ENCODE assay signal across 12 cellular contexts in the genomic region with DNA sequence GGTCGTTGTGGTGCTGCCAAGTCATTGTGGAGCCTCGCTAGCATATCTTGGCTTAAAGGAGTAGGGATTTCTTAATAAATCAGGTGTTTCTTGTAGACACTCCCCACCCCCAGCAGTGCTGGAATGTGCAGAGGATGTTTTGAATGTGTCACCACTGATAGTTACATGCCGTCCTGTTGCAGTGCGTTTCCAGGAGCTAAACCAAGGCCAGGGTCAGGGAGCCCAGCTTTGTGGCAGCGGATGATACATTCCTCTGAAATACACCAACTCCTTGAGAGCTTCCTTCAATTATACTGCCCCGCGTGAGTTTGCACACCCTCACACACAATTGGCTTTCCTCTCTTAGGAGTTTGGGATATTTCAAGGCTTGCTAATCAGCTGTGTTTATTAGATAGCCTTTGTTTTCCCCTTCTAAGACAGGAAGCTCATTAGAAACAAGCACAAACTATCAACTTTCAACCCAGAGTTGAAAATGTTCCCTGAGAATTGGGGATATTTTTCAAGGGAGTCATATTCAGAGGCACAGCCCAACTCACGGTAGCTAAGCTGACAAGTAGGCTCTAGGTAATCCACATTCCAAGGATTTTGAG.
A peak's percentile ranks its signal among the peaks of the same experiment; 100 is the strongest.
DNase-seq lines count a peak whose midpoint lies in the region; ATAC-seq and TF ChIP-seq lines count a peak whose summit lies in the region.
"Had no signal": no experiment of that assay in that cellular context is flagged by ENCODE, and none has a peak within 500 bp of the region (broad histone marks: within the 10 kb centered on the region; RNA-seq: fewer than 3 reads in every experiment).

No MANE protein-coding gene starts in this region.

- no peak overlapping the region for H3K27ac Mint-ChIP-seq in activated CD4-positive, alpha-beta memory T cell treated with anti-CD3 and anti-CD28 coated beads, Interleukin-2, amount 10 ng/mL, durations not matched to agents 7 days and 5 days
- H3K27ac Mint-ChIP-seq in naive thymus-derived CD8-positive, alpha-beta T cell, result no peak overlapping the region
- H3K27ac Mint-ChIP-seq: activated naive CD8-positive, alpha-beta T cell; progenitor cell of endocrine pancreas had no signal

- DNase-seq in PC-9 (peak; percentile 11 to 81), fibroblast of mammary gland (ENCODE audit: low read depth) (peak; percentile 53), lung (ENCODE audit: low spot score) (no peak), T-helper 9 cell (no peak)
- no peak for DNase-seq in activated CD4-positive, alpha-beta memory T cell treated with anti-CD3 and anti-CD28 coated beads, Interleukin-2, amount 10 ng/mL, durations not matched to agents 7 days and 5 days
- no peak for DNase-seq in naive thymus-derived CD8-positive, alpha-beta T cell
- DNase-seq: GF-D8, NCI-H446 treated with DMSO at 0.1 percent for 48 hours had no signal

- no peaks in the 10 kb centered on the region for H3K9me3 Mint-ChIP-seq in activated CD4-positive, alpha-beta memory T cell treated with anti-CD3 and anti-CD28 coated beads, Interleukin-2, amount 10 ng/mL, durations not matched to agents 7 days and 5 days
- no peaks in the 10 kb centered on the region for H3K9me3 Mint-ChIP-seq in naive thymus-derived CD8-positive, alpha-beta T cell

- peaks cover 8% of the 10 kb centered on the region for H3K27me3 Mint-ChIP-seq in activated CD4-positive, alpha-beta memory T cell treated with anti-CD3 and anti-CD28 coated beads, Interleukin-2, amount 10 ng/mL, durations not matched to agents 7 days and 5 days
- H3K27me3 Mint-ChIP-seq in naive thymus-derived CD8-positive, alpha-beta T cell, result peaks cover 0 to 8% (median 0%) of the 10 kb centered on the region in 5 donors
- H3K27me3 Mint-ChIP-seq: activated naive CD8-positive, alpha-beta T cell; progenitor cell of endocrine pancreas had no signal

- no peaks in the 10 kb centered on the region for H4K20me1 ChIP-seq in PC-9 (ENCODE audit: insufficient read depth)

- intact Hi-C loops in PC-9 (cut with micrococcal nuclease; ENCODE audit: unreplicated experiment), result no loop called here

- no peaks in the 10 kb centered on the region for H3K36me3 Mint-ChIP-seq in activated CD4-positive, alpha-beta memory T cell treated with anti-CD3 and anti-CD28 coated beads, Interleukin-2, amount 10 ng/mL, durations not matched to agents 7 days and 5 days (ENCODE audit: low read depth)
- no peaks in the 10 kb centered on the region for H3K36me3 Mint-ChIP-seq in naive thymus-derived CD8-positive, alpha-beta T cell
- H3K36me3 Mint-ChIP-seq: activated naive CD8-positive, alpha-beta T cell had no signal

- WGBS in lung, 2 donors, result 65 to 67% methylated on average over 8 of the region's 8 CpGs

- no peaks in the 10 kb centered on the region for H3K27me3 ChIP-seq in ACC112 (ENCODE audit: insufficient read depth, low read length)
- H3K27me3 ChIP-seq in PC-9 (ENCODE audit: insufficient read depth, low read depth), result no peaks in the 10 kb centered on the region
- H3K27me3 ChIP-seq in lung (ENCODE audit: control insufficient read depth, insufficient read depth), result no peaks in the 10 kb centered on the region

- no peaks in the 10 kb centered on the region; the same call in 1 of the 2 replicates for H3K9me2 ChIP-seq in PC-9 (ENCODE audit: insufficient read depth)

- peak overlapping the region; percentile 55 for H3K4me2 ChIP-seq in PC-9

- no peaks in the 10 kb centered on the region for H3K9me3 ChIP-seq in PC-9 (ENCODE audit: insufficient read depth, low read depth)
- no peaks in the 10 kb centered on the region for H3K9me3 ChIP-seq in lung (ENCODE audit: control insufficient read depth in 2 of 2, insufficient read depth in 1 of 2, low read length in 1 of 2)

- H3K4me1 ChIP-seq in ACC112 (ENCODE audit: control insufficient read depth, insufficient read depth, low read length, unreplicated experiment) (peaks cover 22% of the 10 kb centered on the region), PC-9 (replicated peaks; ENCODE audit: insufficient read depth) (peaks cover 16% of the 10 kb centered on the region), lung (ENCODE audit: control insufficient read depth in 2 of 2, insufficient read depth in 2 of 2, low read length in 2 of 2) (no peaks in the 10 kb centered on the region)

- BruUV-seq in PC-9 (replicated peaks; lab: Mats Ljungman, UMichigan), result no TSS peak

- H3K36me3 ChIP-seq in ACC112 (ENCODE audit: insufficient read depth, low read length) (no peaks in the 10 kb centered on the region), PC-9 (ENCODE audit: low read depth) (no peaks in the 10 kb centered on the region), lung (ENCODE audit: control insufficient read depth in 2 of 2, insufficient read depth in 2 of 2, low read length in 2 of 2) (no peaks in the 10 kb centered on the region)

- no peak overlapping the region for H3K4me3 ChIP-seq in ACC112 (ENCODE audit: low read depth, low read length)
- no peak overlapping the region for H3K4me3 ChIP-seq in PC-9
- no peak overlapping the region for H3K4me3 ChIP-seq in fibroblast of mammary gland (ENCODE audit: control insufficient read depth, low read depth, low read length)
- H3K4me3 ChIP-seq in lung, result no peak overlapping the region

- H3F3A ChIP-seq in PC-9 (ENCODE audit: insufficient read depth, low read depth), result peaks cover 9% of the 10 kb centered on the region; the same call in 1 of the 2 replicates

- ATAC-seq in lung (ENCODE audit: insufficient read depth, low FRiP score), result peak; percentile 35
- no peak for ATAC-seq in GM19455 (IDR thresholded peaks at IDR 0.05; ENCODE audit: unreplicated experiment)
- ATAC-seq in naive thymus-derived CD8-positive, alpha-beta T cell, result no peak

- H3K79me2 ChIP-seq in ACC112 (ENCODE audit: control insufficient read depth, insufficient read depth, low read length, unreplicated experiment) (no peaks in the 10 kb centered on the region), PC-9 (ENCODE audit: low read depth) (no peaks in the 10 kb centered on the region)

- peak overlapping the region; percentile 63 for H3K27ac ChIP-seq in ACC112 (ENCODE audit: low read depth, low read length)
- H3K27ac ChIP-seq in PC-9, result peak overlapping the region; percentile 52
- H3K27ac ChIP-seq in lung (ENCODE audit: low read depth in 1 of 2, low read length in 1 of 2), result peak overlapping the region in 1 of 2 donors; percentile 75

- CTCF ChIA-PET in PC-9 (lab: Charles Lee), result no interaction called here
- CTCF ChIA-PET in activated CD4-positive, alpha-beta memory T cell treated with anti-CD3 and anti-CD28 coated beads, Interleukin-2, amount 10 ng/mL, durations not matched to agents 7 days and 5 days (lab: Charles Lee), result no interaction called here

- H3K4me1 Mint-ChIP-seq in activated CD4-positive, alpha-beta memory T cell treated with anti-CD3 and anti-CD28 coated beads, Interleukin-2, amount 10 ng/mL, durations not matched to agents 7 days and 5 days, result no peaks in the 10 kb centered on the region
- no peaks in the 10 kb centered on the region for H3K4me1 Mint-ChIP-seq in naive thymus-derived CD8-positive, alpha-beta T cell

- no peak overlapping the region for H3K4me3 Mint-ChIP-seq in activated CD4-positive, alpha-beta memory T cell treated with anti-CD3 and anti-CD28 coated beads, Interleukin-2, amount 10 ng/mL, durations not matched to agents 7 days and 5 days
- H3K4me3 Mint-ChIP-seq in naive thymus-derived CD8-positive, alpha-beta T cell, result no peak overlapping the region
- H3K4me3 Mint-ChIP-seq: activated naive CD8-positive, alpha-beta T cell had no signal

- TF ChIP-seq CTCF in PC-9 (conservative IDR thresholded peaks at IDR 0.05) (no peak), fibroblast of mammary gland (conservative IDR thresholded peaks at IDR 0.05; ENCODE audit: control insufficient read depth, insufficient read depth, low read depth, low read length) (no peak), lung (IDR thresholded peaks at IDR 0.05; ENCODE audit: control extremely low read depth, extremely low read depth) (no peak)

- H2AFZ ChIP-seq in ACC112 (ENCODE audit: low read length, unreplicated experiment) (no peak overlapping the region), PC-9 (peak overlapping the region; percentile 61)

- POLR2A ChIA-PET in PC-9 (lab: Charles Lee; ENCODE audit: unreplicated experiment), result no interaction called here
- POLR2A ChIA-PET in activated CD4-positive, alpha-beta memory T cell treated with anti-CD3 and anti-CD28 coated beads, Interleukin-2, amount 10 ng/mL, durations not matched to agents 7 days and 5 days (lab: Charles Lee), result no interaction called here
- POLR2A ChIA-PET in naive thymus-derived CD8-positive, alpha-beta T cell (lab: Charles Lee), result no interaction called here

Comparison
In these comparisons a context has a peak if more than half of its experiments do, and no peak if none do; other contexts are left out.
1. DNase-seq: peak in PC-9 (2 of 2) and fibroblast of mammary gland (single experiment); none in lung (single experiment), T-helper 9 cell (single experiment), activated CD4-positive, alpha-beta memory T cell treated with anti-CD3 and anti-CD28 coated beads, Interleukin-2, amount 10 ng/mL, durations not matched to agents 7 days and 5 days (single experiment) and naive thymus-derived CD8-positive, alpha-beta T cell (0 of 10).